In genomic region chr19:8097681-8098567, GRCh38 we compare ENCODE assay signal across 26 cellular contexts. TPM values are rescaled to one million over a fixed set of nuclear protein-coding genes. Genes with fewer than 3 reads are reported as not detected.
"Had no signal": no experiment of that assay in that cellular context is flagged by ENCODE, and none has a peak within 500 bp of the region (broad histone marks: within the 10 kb centered on the region; RNA-seq: fewer than 3 reads in every experiment).

No MANE protein-coding gene starts in this region.

- H3K27me3 ChIP-seq: body of pancreas had no signal

- H3K27me3 Mint-ChIP-seq: activated naive CD8-positive, alpha-beta T cell treated with anti-CD3 and anti-CD28 coated beads, Interleukin-2, amount 10 ng/mL, durations not matched to agents 7 days and 5 days had no signal

- H3K4me3 Mint-ChIP-seq: activated CD4-positive, alpha-beta memory T cell treated with anti-CD3 and anti-CD28 coated beads, Interleukin-2, amount 10 ng/mL, durations not matched to agents 7 days and 5 days; activated CD8-positive, alpha-beta memory T cell treated with anti-CD3 and anti-CD28 coated beads, Interleukin-2, amount 10 ng/mL, durations not matched to agents 7 days and 5 days; activated naive CD8-positive, alpha-beta T cell treated with anti-CD3 and anti-CD28 coated beads, Interleukin-2, amount 10 ng/mL, durations not matched to agents 7 days and 5 days; activated T-helper 17 cell treated with anti-CD3 and anti-CD28 coated beads, Interleukin-2, amount 50 U/mL, for 72 hours; neural crest cell; T-helper 2 cell treated with Interferon-gamma antibody and Interleukin-4, amounts not matched to agents 5 μg/mL and 100 μg/mL, for 36 hours had no signal

- FAIRE-seq: kidney, urothelium cell line had no signal

- DNase-seq: activated CD4-positive, alpha-beta memory T cell treated with anti-CD3 and anti-CD28 coated beads, Interleukin-2, amount 10 ng/mL, durations not matched to agents 7 days and 5 days; activated CD4-positive, alpha-beta T cell treated with anti-CD3 and anti-CD28 coated beads for 48 hours; activated CD4-positive, CD25-positive, alpha-beta regulatory T cell; activated CD8-positive, alpha-beta memory T cell treated with anti-CD3 and anti-CD28 coated beads, Interleukin-2, amount 10 ng/mL, durations not matched to agents 7 days and 5 days; activated naive CD4-positive, alpha-beta T cell; activated naive CD8-positive, alpha-beta T cell treated with anti-CD3 and anti-CD28 coated beads, Interleukin-2, amount 10 ng/mL, durations not matched to agents 7 days and 5 days; body of pancreas; dermis blood vessel endothelial cell; foreskin fibroblast; kidney; left ventricle myocardium inferior; retina; stimulated activated CD4-positive, alpha-beta T cell treated with anti-CD3 and anti-CD28 coated beads, Interleukin-12 subunit alpha, Interleukin-12 subunit beta, amount 100 ng/mL, for 4 hours; stimulated activated CD4-positive, alpha-beta T cell treated with anti-CD3 and anti-CD28 coated beads, Interleukin-2, amount 100 ng/mL, for 24 hours; stimulated activated naive CD4-positive, alpha-beta T cell treated with Interleukin-2 at 50 U/mL for 16 hours; substantia nigra; tibial artery had no signal

- H3K4me1 Mint-ChIP-seq: activated CD4-positive, alpha-beta memory T cell treated with anti-CD3 and anti-CD28 coated beads, Interleukin-2, amount 10 ng/mL, durations not matched to agents 7 days and 5 days; activated CD8-positive, alpha-beta memory T cell treated with anti-CD3 and anti-CD28 coated beads, Interleukin-2, amount 10 ng/mL, durations not matched to agents 7 days and 5 days; activated naive CD8-positive, alpha-beta T cell treated with anti-CD3 and anti-CD28 coated beads, Interleukin-2, amount 10 ng/mL, durations not matched to agents 7 days and 5 days; activated T-helper 17 cell treated with anti-CD3 and anti-CD28 coated beads, Interleukin-2, amount 50 U/mL, for 72 hours; neural crest cell had no signal

- H3K4me3 ChIP-seq: body of pancreas, left ventricle myocardium inferior, tibial artery had no signal

- H3K27ac Mint-ChIP-seq: activated CD4-positive, alpha-beta memory T cell treated with anti-CD3 and anti-CD28 coated beads, Interleukin-2, amount 10 ng/mL, durations not matched to agents 7 days and 5 days; activated CD8-positive, alpha-beta memory T cell treated with anti-CD3 and anti-CD28 coated beads, Interleukin-2, amount 10 ng/mL, durations not matched to agents 7 days and 5 days; activated naive CD8-positive, alpha-beta T cell treated with anti-CD3 and anti-CD28 coated beads, Interleukin-2, amount 10 ng/mL, durations not matched to agents 7 days and 5 days; activated T-helper 17 cell treated with anti-CD3 and anti-CD28 coated beads, Interleukin-2, amount 50 U/mL, for 72 hours; T-helper 2 cell treated with Interferon-gamma antibody and Interleukin-4, amounts not matched to agents 5 μg/mL and 100 μg/mL, for 36 hours had no signal

- H3K36me3 Mint-ChIP-seq: activated CD8-positive, alpha-beta memory T cell treated with anti-CD3 and anti-CD28 coated beads, Interleukin-2, amount 10 ng/mL, durations not matched to agents 7 days and 5 days; activated naive CD8-positive, alpha-beta T cell treated with anti-CD3 and anti-CD28 coated beads, Interleukin-2, amount 10 ng/mL, durations not matched to agents 7 days and 5 days had no signal

- H3K4me1 ChIP-seq: body of pancreas, left ventricle myocardium inferior, tibial artery had no signal

- ATAC-seq: activated CD8-positive, alpha-beta memory T cell treated with anti-CD3 and anti-CD28 coated beads, Interleukin-2, amount 10 ng/mL, durations not matched to agents 7 days and 5 days; activated T-helper 17 cell treated with anti-CD3 and anti-CD28 coated beads, Interleukin-2, amount 50 U/mL, for 72 hours; body of pancreas had no signal

- H3K9me3 Mint-ChIP-seq: neural crest cell had no signal

- H3K27ac ChIP-seq: body of pancreas, epithelial cell of prostate, left ventricle myocardium inferior, tibial artery had no signal

RNA-seq across cellular contexts. Expression of gene CCL25, which starts 45.4 kb away (rescaled TPM):
- total RNA-seq: activated CD4-positive, alpha-beta memory T cell treated with anti-CD3 and anti-CD28 coated beads, Interleukin-2, amount 10 ng/mL, durations not matched to agents 7 days and 5 days; activated CD8-positive, alpha-beta memory T cell treated with anti-CD3 and anti-CD28 coated beads, Interleukin-2, amount 10 ng/mL, durations not matched to agents 7 days and 5 days; body of pancreas; cardiac septum; dermis blood vessel endothelial cell; kidney; left ventricle myocardium inferior; myocyte; neural crest cell; omental fat pad; posterior vena cava had no signal

RNA-seq across cellular contexts. Expression of gene FBN3, which starts 51.5 kb away (rescaled TPM):
- total RNA-seq: activated CD4-positive, alpha-beta memory T cell treated with anti-CD3 and anti-CD28 coated beads, Interleukin-2, amount 10 ng/mL, durations not matched to agents 7 days and 5 days; cardiac septum; dermis blood vessel endothelial cell; left ventricle myocardium inferior; myocyte; omental fat pad; posterior vena cava had no signal
